20 cellular contexts compared by ENCODE assay signal in genomic region chr10:79253704-79254103, GRCh38.
"Had no signal": no experiment of that assay in that cellular context is flagged by ENCODE, and none has a peak within 500 bp of the region (broad histone marks: within the 10 kb centered on the region; RNA-seq: fewer than 3 reads in every experiment).

No MANE protein-coding gene starts in this region.

- DNase-seq: activated CD4-positive, alpha-beta T cell treated with anti-CD3 and anti-CD28 coated beads, Interleukin-2, amount 10 ng/mL, durations not matched to agents 7 days and 5 days; activated CD8-positive, alpha-beta T cell treated with anti-CD3 and anti-CD28 coated beads, Interleukin-2, amount 10 ng/mL, durations not matched to agents 7 days and 5 days; activated naive CD4-positive, alpha-beta T cell treated with Interleukin-2 at 50 U/mL for 16 hours; activated naive CD8-positive, alpha-beta T cell treated with anti-CD3 and anti-CD28 coated beads, Interleukin-2, amount 10 ng/mL, durations not matched to agents 7 days and 5 days; activated T-cell treated with anti-CD3 and anti-CD28 coated beads, Interleukin-2, amount 50 U/mL, for 24 hours; amygdala; central memory CD4-positive, alpha-beta T cell; colonic mucosa; gastrocnemius medialis; heart left ventricle; kidney; ovary; psoas muscle; stomach; T-cell; T-helper 9 cell; upper lobe of right lung had no signal

- H3K36me3 ChIP-seq: colonic mucosa, gastrocnemius medialis, ovary had no signal

- H3K27ac ChIP-seq: colonic mucosa, gastrocnemius medialis, psoas muscle, thoracic aorta had no signal

- H3K4me3 ChIP-seq: colonic mucosa, gastrocnemius medialis, heart left ventricle, lung, ovary, psoas muscle, skin epidermis, stomach, thoracic aorta, upper lobe of right lung had no signal

- H3K4me1 ChIP-seq: colonic mucosa had no signal

- FAIRE-seq: kidney had no signal

- H3K9me3 ChIP-seq: colonic mucosa, gastrocnemius medialis, heart left ventricle, ovary, psoas muscle, stomach, thoracic aorta, upper lobe of right lung had no signal

- H3K27me3 ChIP-seq: colonic mucosa, gastrocnemius medialis, heart left ventricle, ovary, stomach, upper lobe of right lung had no signal
